Comparison of ENCODE assay signal across 1 cellular context in the genomic region with DNA sequence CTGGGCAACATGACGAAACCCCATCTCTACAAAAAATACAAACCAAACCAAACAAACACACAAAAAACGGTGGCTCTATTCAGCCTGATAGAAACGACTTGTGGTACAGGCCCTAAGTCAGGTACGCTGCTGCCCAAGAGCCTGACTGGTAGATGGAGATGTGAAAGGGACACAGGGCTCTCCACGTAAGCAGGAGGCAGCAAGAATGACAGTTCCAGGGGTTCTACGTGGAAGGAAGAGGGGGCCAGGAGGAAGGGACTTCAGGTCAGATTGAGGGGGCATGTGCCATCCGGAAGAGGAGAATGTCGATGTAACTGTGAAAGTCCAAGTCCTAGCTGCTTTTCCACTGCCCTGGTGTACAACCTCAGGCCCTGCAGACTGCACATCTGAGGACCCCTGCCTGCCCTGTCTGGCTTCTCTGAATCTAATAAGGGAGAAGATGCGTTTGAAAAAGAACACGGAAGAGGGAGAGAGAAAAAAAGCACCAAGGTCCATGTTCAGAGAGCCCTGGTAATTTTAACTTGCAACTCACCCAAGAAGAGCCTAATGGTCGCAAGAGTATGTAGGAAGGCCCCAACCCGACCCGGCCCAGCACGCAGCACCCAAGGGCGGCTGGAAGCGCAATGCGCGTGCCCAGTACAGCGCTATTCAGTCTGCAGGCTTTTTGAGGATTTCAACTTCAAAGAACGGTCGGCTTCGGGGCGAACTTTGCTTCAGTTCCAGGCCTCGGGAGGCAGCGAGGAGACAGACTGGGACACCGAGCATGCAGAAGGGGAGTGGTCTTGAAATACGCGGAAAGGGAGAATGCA.
TF ChIP-seq lines count a peak whose summit lies in the region.

No MANE protein-coding gene starts in this region.

TF ChIP-seq in H1, 55 proteins besides CTCF, POLR2A, EP300 and RAD21:
- TF ChIP-seq PHF8 (conservative IDR thresholded peaks at IDR 0.05; ENCODE audit: low read depth, low read length) (0 out of 2 replicates have a peak, but pooled peaks have one; percentile 38), BRCA1 (IDR thresholded peaks at IDR 0.05; ENCODE audit: low read depth, low read length) (no peak)
